In the genomic region with DNA sequence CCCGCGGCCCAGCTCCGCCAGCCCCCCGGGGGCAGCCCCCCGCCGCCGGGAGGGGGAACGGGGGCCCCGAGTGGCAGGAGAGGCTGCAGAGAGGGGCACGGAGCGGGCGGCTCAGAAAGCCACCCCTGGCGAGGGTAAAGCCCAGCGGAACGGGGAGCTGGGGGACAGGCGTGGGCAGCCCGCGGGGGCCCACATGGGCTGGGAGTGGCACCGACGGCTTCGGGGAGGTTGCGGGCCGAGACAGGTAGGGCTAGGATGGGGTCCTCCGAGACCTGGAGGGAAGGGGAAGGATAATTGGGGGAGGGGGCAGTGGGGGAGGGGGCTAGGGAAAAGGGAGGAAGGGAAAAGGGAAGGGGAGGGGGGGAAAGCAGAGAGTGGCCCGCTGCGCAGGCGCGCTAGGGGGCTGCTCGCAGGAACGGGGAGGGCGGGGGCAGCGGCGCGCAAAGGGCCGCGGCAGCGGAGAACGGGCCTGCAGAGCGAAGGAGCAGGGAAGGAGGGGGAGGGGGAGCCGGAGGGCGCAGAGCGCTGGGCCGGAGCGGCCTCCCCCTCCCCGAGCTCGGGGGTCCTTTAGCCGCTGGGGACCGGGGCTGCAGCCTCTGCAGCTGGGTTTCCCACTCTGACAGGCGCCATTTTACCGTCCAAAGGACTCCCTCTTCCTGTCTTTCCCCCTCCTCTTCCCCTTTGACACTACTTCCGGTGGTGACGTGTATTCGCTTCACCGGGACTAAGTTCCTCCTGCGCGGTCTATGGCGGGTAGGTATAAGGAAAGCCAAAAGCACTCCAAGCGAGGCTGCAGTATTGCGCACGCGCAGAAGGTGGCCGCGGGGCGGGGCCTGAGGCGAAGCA, we compare ENCODE assay signal across 8 cellular contexts.
DNase-seq lines count a peak whose midpoint lies in the region; ATAC-seq and TF ChIP-seq lines count a peak whose summit lies in the region.

A gene (minus strand): TSS at position 405 of the 846 bp plus-strand sequence. CDS start 438 bp downstream, outside the sequence.

- ATAC-seq in GM19324 (IDR thresholded peaks at IDR 0.05; ENCODE audit: low FRiP score, unreplicated experiment) (peak; percentile 84), HG03460 (IDR thresholded peaks at IDR 0.05; ENCODE audit: unreplicated experiment) (peak; percentile 82)

- TF ChIP-seq CTCF in coronary artery (IDR thresholded peaks at IDR 0.05), result no peak

- DNase-seq in Ammon's horn (ENCODE audit: low spot score), result peak; percentile 99
- peak; percentile 95 for DNase-seq in NCI-H526 (lab: John Stamatoyannopoulos, UW)
- peak; percentile 99 for DNase-seq in activated CD4-positive, alpha-beta T cell treated with anti-CD3 and anti-CD28 coated beads for 48 hours
- DNase-seq in coronary artery (ENCODE audit: low spot score), result no peak
- DNase-seq in kidney tubule cell (ENCODE audit: low spot score), result peak; percentile 100
- DNase-seq in stimulated activated CD4-positive, alpha-beta T cell treated with anti-CD3 and anti-CD28 coated beads, Interleukin-1b, Interleukin-23, amount 100 ng/mL, for 1 hour (ENCODE audit: low read depth in 2 of 2), result peak; percentile 95 to 99

- H3K27ac ChIP-seq in coronary artery, result peak within 1 kb of the TSS; percentile 99

- peak within 1 kb of the TSS; percentile 95 for H3K4me3 ChIP-seq in coronary artery
